In the genomic region with DNA sequence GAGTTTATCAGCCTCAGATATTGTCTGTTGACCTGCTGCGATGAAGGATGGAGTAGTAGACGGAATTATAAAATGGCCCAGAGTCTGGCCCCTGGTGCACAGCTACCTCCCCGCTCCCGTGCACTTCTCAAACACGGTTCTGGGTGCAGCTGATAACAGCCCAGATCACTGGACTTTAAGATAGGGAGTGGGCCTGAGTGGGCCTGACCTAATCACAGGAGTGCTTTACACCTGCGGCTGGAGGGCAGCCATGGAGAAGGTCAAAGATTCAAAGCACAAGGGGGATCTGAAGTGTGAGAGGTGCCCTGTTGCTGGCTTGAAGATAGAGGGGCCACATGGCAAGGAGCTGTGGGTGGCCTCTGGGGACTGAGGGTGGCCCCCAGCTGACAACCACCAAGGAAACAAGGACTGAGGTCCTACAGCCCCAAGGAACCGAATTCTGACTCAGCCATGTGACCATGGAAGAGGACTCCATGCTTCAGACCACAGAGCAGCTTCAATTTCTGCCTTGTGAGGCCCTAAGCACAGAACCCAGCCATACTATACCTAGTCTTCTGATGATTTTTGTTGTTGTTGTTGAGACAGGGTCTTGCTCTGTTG, we compare ENCODE assay signal across 15 cellular contexts.
A peak's percentile ranks its signal among the peaks of the same experiment; 100 is the strongest.
DNase-seq lines count a peak whose midpoint lies in the region; ATAC-seq and TF ChIP-seq lines count a peak whose summit lies in the region.
"Had no signal": no experiment of that assay in that cellular context is flagged by ENCODE, and none has a peak within 500 bp of the region (broad histone marks: within the 10 kb centered on the region; RNA-seq: fewer than 3 reads in every experiment).

No MANE protein-coding gene starts in this region.

- H3K4me1 Mint-ChIP-seq in mesothelial cell of epicardium: peaks cover 41% of the 10 kb centered on the region
- no peaks in the 10 kb centered on the region for H3K4me1 Mint-ChIP-seq in MCF 10A (ENCODE audit: insufficient read depth, unreplicated experiment)

- H3K4me3 ChIP-seq in hepatocyte (no peak overlapping the region), neuronal stem cell (ENCODE audit: low read length in 2 of 2) (no peak overlapping the region), left ventricle myocardium inferior (no peak overlapping the region), Karpas-422 (ENCODE audit: low read length) (no peak overlapping the region)
- H3K4me3 ChIP-seq: A549, HAP-1 had no signal

- no peak overlapping the region for H3K4ac ChIP-seq in neuronal stem cell (ENCODE audit: low read length)

- BruUV-seq in MCF 10A (replicated peaks; lab: Mats Ljungman, UMichigan): no TSS peak

- H2AFZ ChIP-seq in hepatocyte (no peak overlapping the region), neuronal stem cell (ENCODE audit: low read length) (no peak overlapping the region), Karpas-422 (ENCODE audit: low read length) (no peak overlapping the region)

- intact Hi-C loops in left ventricle myocardium inferior (cut with micrococcal nuclease): no loop called here
- intact Hi-C loops in MCF 10A (cut with micrococcal nuclease): no loop called here

- H4K20me1 ChIP-seq in hepatocyte (ENCODE audit: insufficient read depth, poor library complexity, severe bottlenecking) (no peaks in the 10 kb centered on the region), Karpas-422 (ENCODE audit: insufficient read depth, low read depth, low read length) (no peaks in the 10 kb centered on the region)

- no peak overlapping the region for H2BK120ac ChIP-seq in neuronal stem cell (ENCODE audit: low read depth, low read length)

- no peak overlapping the region for H3K4me2 ChIP-seq in hepatocyte
- H3K4me2 ChIP-seq in neuronal stem cell (ENCODE audit: insufficient read depth, low read length, poor library complexity, severe bottlenecking): no peak overlapping the region
- no peak overlapping the region for H3K4me2 ChIP-seq in Karpas-422 (ENCODE audit: low read depth, low read length, poor library complexity, severe bottlenecking)
- H3K4me2 ChIP-seq: A549 had no signal

- CTCF ChIA-PET in MCF 10A (lab: Yijun Ruan, JAX): interaction anchor here (0.8 kb wide), 1 partner anchor 22 kb away, joined by 5 read pairs; no protein-coding TSS in a partner anchor

- H3K9me3 Mint-ChIP-seq in mesothelial cell of epicardium (no peaks in the 10 kb centered on the region), MCF 10A (ENCODE audit: unreplicated experiment) (no peaks in the 10 kb centered on the region)

- no peak overlapping the region for H4K8ac ChIP-seq in neuronal stem cell (ENCODE audit: low read depth, low read length)

- H3K27me3 ChIP-seq in hepatocyte (no peaks in the 10 kb centered on the region), neuronal stem cell (ENCODE audit: control insufficient read depth in 3 of 3, insufficient read depth in 3 of 3, low read depth in 1 of 3, low read length in 3 of 3) (no peaks in the 10 kb centered on the region), left ventricle myocardium inferior (ENCODE audit: low read depth) (no peaks in the 10 kb centered on the region), Karpas-422 (ENCODE audit: low read length) (no peaks in the 10 kb centered on the region)

- H3K36me3 Mint-ChIP-seq in mesothelial cell of epicardium: peaks cover 1% of the 10 kb centered on the region
- peaks cover 4% of the 10 kb centered on the region for H3K36me3 Mint-ChIP-seq in MCF 10A (ENCODE audit: insufficient read depth, unreplicated experiment)

- no peak for DNase-seq in hepatocyte (ENCODE audit: low spot score)
- no peak for DNase-seq in mesothelial cell of epicardium (ENCODE audit: low spot score in 2 of 2, unreplicated experiment in 2 of 2)
- DNase-seq in neuronal stem cell (ENCODE audit: low spot score): no peak
- DNase-seq in left ventricle myocardium inferior: no peak
- DNase-seq in Karpas-422: no peak
- no peak for DNase-seq in MCF 10A (ENCODE audit: unreplicated experiment)
- DNase-seq: AML-193; CD4-positive, alpha-beta T cell; DMS153; DMS79; GDM1 had no signal

- H3K9ac ChIP-seq in neuronal stem cell (ENCODE audit: low read depth, low read length, poor library complexity) (no peak overlapping the region), Karpas-422 (ENCODE audit: low read length) (no peak overlapping the region)

- POLR2A ChIA-PET in MCF 10A (lab: Yijun Ruan, JAX): no interaction called here

- H2BK12ac ChIP-seq in neuronal stem cell (ENCODE audit: low read length): no peak overlapping the region

- H3K4me3 Mint-ChIP-seq in mesothelial cell of epicardium (no peak overlapping the region), MCF 10A (ENCODE audit: unreplicated experiment) (no peak overlapping the region)
- H3K4me3 Mint-ChIP-seq: CD4-positive, alpha-beta T cell had no signal

- no peaks in the 10 kb centered on the region for H3K9me2 ChIP-seq in hepatocyte (replicated peaks; ENCODE audit: insufficient read depth)
- no peaks in the 10 kb centered on the region for H3K9me2 ChIP-seq in Karpas-422 (replicated peaks; ENCODE audit: insufficient read depth, low read length)

- ATAC-seq in GM19455 (IDR thresholded peaks at IDR 0.05; ENCODE audit: unreplicated experiment): no peak
- ATAC-seq: A549 had no signal

- no peaks in the 10 kb centered on the region for H3K79me1 ChIP-seq in neuronal stem cell (ENCODE audit: low read depth, low read length)

- H3K4me1 ChIP-seq in hepatocyte (ENCODE audit: insufficient read depth) (peaks cover 13% of the 10 kb centered on the region), neuronal stem cell (ENCODE audit: control insufficient read depth in 2 of 2, insufficient read depth in 1 of 2, low read depth in 1 of 2, low read length in 2 of 2) (peaks cover 5% of the 10 kb centered on the region in 2 donors), left ventricle myocardium inferior (no peaks in the 10 kb centered on the region), Karpas-422 (ENCODE audit: low read length) (no peaks in the 10 kb centered on the region)
- H3K4me1 ChIP-seq: A549 had no signal

- WGBS in hepatocyte (ENCODE audit: low lambda C conversion rate, missing lambda C conversion rate): 87% methylated on average over 7 of the region's 7 CpGs
- no CpG with 5 or more reads among the region's 7 CpGs for WGBS in neuronal stem cell (ENCODE audit: extremely low coverage in 2 of 2, insufficient read length in 2 of 2, insufficient replicate concordance in 1 of 2), 2 donors

- no peak overlapping the region for H4K91ac ChIP-seq in neuronal stem cell (ENCODE audit: low read depth, low read length, poor library complexity)

- H3K18ac ChIP-seq in neuronal stem cell (ENCODE audit: low read length): peak overlapping the region; percentile 30

- peak overlapping the region; percentile 94 for H3K27ac Mint-ChIP-seq in mesothelial cell of epicardium
- H3K27ac Mint-ChIP-seq in MCF 10A (ENCODE audit: low read depth, unreplicated experiment): no peak overlapping the region
- H3K27ac Mint-ChIP-seq: CD4-positive, alpha-beta T cell had no signal

- H3K27ac ChIP-seq in hepatocyte: peak overlapping the region; percentile 83
- H3K27ac ChIP-seq in neuronal stem cell (replicated peaks; ENCODE audit: low read length): no peak overlapping the region
- H3K27ac ChIP-seq in left ventricle myocardium inferior (replicated peaks): no peak overlapping the region
- H3K27ac ChIP-seq in Karpas-422 (ENCODE audit: low read length): no peak overlapping the region
- H3K27ac ChIP-seq: A549, C4-2B had no signal

- H2AK5ac ChIP-seq in neuronal stem cell (ENCODE audit: low read depth, low read length): no peak overlapping the region

- H2BK15ac ChIP-seq in neuronal stem cell (ENCODE audit: low read length): no peak overlapping the region

- H3K79me2 ChIP-seq in hepatocyte: no peaks in the 10 kb centered on the region
- H3K79me2 ChIP-seq in Karpas-422 (ENCODE audit: low read length): no peaks in the 10 kb centered on the region

- H3K36me3 ChIP-seq in hepatocyte (replicated peaks; ENCODE audit: insufficient read depth, low read depth) (no peaks in the 10 kb centered on the region), neuronal stem cell (replicated peaks in 1 of 2; ENCODE audit: control insufficient read depth in 2 of 2, insufficient read depth in 2 of 2, low read length in 2 of 2) (no peaks in the 10 kb centered on the region), left ventricle myocardium inferior (no peaks in the 10 kb centered on the region), Karpas-422 (ENCODE audit: insufficient read depth, low read length) (no peaks in the 10 kb centered on the region)
- H3K36me3 ChIP-seq: HAP-1 had no signal

- TF ChIP-seq CTCF in hepatocyte (IDR thresholded peaks at IDR 0.05; ENCODE audit: poor library complexity) (no peak), mesothelial cell of epicardium (IDR thresholded peaks at IDR 0.05; ENCODE audit: unreplicated experiment) (no peak), left ventricle myocardium inferior (IDR thresholded peaks at IDR 0.05; ENCODE audit: borderline replicate concordance) (no peak), MCF 10A (IDR thresholded peaks at IDR 0.05; ENCODE audit: unreplicated experiment) (no peak)

- H3K23ac ChIP-seq in neuronal stem cell (ENCODE audit: low read depth, low read length, poor library complexity): no peak overlapping the region

- no peak overlapping the region for H2BK5ac ChIP-seq in neuronal stem cell (ENCODE audit: low read length)

- no peak overlapping the region for H3K14ac ChIP-seq in neuronal stem cell (ENCODE audit: low read length)

- H3K27me3 Mint-ChIP-seq in mesothelial cell of epicardium (ENCODE audit: low read depth) (no peaks in the 10 kb centered on the region), MCF 10A (ENCODE audit: insufficient read depth, unreplicated experiment) (no peaks in the 10 kb centered on the region)
- H3K27me3 Mint-ChIP-seq: CD4-positive, alpha-beta T cell had no signal

- no peaks in the 10 kb centered on the region for H3K9me3 ChIP-seq in hepatocyte (ENCODE audit: low read depth)
- H3K9me3 ChIP-seq in neuronal stem cell (replicated peaks in 1 of 2; ENCODE audit: control insufficient read depth in 2 of 2, insufficient read depth in 1 of 2, low read depth in 1 of 2, low read length in 2 of 2): no peaks in the 10 kb centered on the region
- H3K9me3 ChIP-seq in left ventricle myocardium inferior (replicated peaks): no peaks in the 10 kb centered on the region
- H3K9me3 ChIP-seq in Karpas-422 (ENCODE audit: low read length): no peaks in the 10 kb centered on the region
- H3K9me3 ChIP-seq: A549, HAP-1 had no signal
